22 cellular contexts compared by ENCODE assay signal in the genomic region with DNA sequence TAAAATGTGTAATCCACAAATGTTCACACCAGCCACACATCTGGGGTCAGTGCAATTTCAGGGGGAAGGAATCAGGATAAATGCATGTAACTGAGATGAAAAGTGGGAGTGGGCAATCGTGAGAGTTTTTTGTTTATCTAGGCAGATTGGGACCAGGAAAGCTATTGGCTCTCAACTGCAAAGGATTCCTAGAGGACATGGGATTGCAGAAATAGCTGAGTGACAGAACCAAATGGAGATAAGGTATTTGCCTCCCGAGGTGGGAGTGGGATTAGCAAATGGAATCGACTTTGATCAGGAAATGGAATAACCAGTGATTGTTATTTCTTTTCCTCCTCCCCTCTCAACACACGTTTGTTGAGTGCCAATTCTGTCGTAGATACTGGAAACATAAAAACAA. TPM values are rescaled to one million over a fixed set of nuclear protein-coding genes. Genes with fewer than 3 reads are reported as not detected.
"Had no signal": no experiment of that assay in that cellular context is flagged by ENCODE, and none has a peak within 500 bp of the region (broad histone marks: within the 10 kb centered on the region; RNA-seq: fewer than 3 reads in every experiment).

No MANE protein-coding gene starts in this region.

- H3K27ac Mint-ChIP-seq: activated naive CD8-positive, alpha-beta T cell treated with anti-CD3 and anti-CD28 coated beads for 36 hours; activated T-helper 17 cell treated with anti-CD3 and anti-CD28 coated beads, Interleukin-2, amount 50 U/mL, for 72 hours; effector memory CD8-positive, alpha-beta T cell; stimulated activated effector memory CD8-positive, alpha-beta T cell treated with anti-CD3 and anti-CD28 coated beads, Interleukin-12 subunit alpha, Interleukin-12 subunit beta, amount 100 ng/mL, for 72 hours had no signal

- H3K4me3 Mint-ChIP-seq: activated naive CD8-positive, alpha-beta T cell treated with anti-CD3 and anti-CD28 coated beads for 36 hours; activated T-helper 17 cell treated with anti-CD3 and anti-CD28 coated beads, Interleukin-2, amount 50 U/mL, for 72 hours; effector memory CD8-positive, alpha-beta T cell; stimulated activated effector memory CD8-positive, alpha-beta T cell treated with anti-CD3 and anti-CD28 coated beads, Interleukin-12 subunit alpha, Interleukin-12 subunit beta, amount 100 ng/mL, for 72 hours had no signal

- H3K9me3 Mint-ChIP-seq: activated naive CD8-positive, alpha-beta T cell treated with anti-CD3 and anti-CD28 coated beads for 36 hours; activated T-helper 17 cell treated with anti-CD3 and anti-CD28 coated beads, Interleukin-2, amount 50 U/mL, for 72 hours; effector memory CD8-positive, alpha-beta T cell; stimulated activated effector memory CD8-positive, alpha-beta T cell treated with anti-CD3 and anti-CD28 coated beads, Interleukin-12 subunit alpha, Interleukin-12 subunit beta, amount 100 ng/mL, for 72 hours had no signal

- H3K27me3 ChIP-seq: foreskin keratinocyte, neutrophil, pancreas, testis, upper lobe of right lung had no signal

- H3K4me1 ChIP-seq: pancreas had no signal

- H3K9me3 ChIP-seq: neutrophil, pancreas, SK-N-SH, testis, upper lobe of right lung had no signal

- H3K9ac ChIP-seq: SK-N-SH had no signal

- H3K27ac ChIP-seq: epithelial cell of prostate, foreskin keratinocyte, neutrophil, testis, upper lobe of right lung had no signal

- DNase-seq: activated CD4-positive, CD25-positive, alpha-beta regulatory T cell treated with anti-CD3 and anti-CD28 coated beads, Interleukin-2, amount 50 U/mL, for 72 hours; activated naive CD4-positive, alpha-beta T cell; activated naive CD8-positive, alpha-beta T cell treated with anti-CD3 and anti-CD28 coated beads for 36 hours; amniotic stem cell; dermis blood vessel endothelial cell; effector memory CD8-positive, alpha-beta T cell; foreskin keratinocyte; hippocampal formation; SK-N-SH; stimulated activated CD4-positive, alpha-beta T cell treated with anti-CD3 and anti-CD28 coated beads, Interleukin-4, amount 100 ng/mL, for 24 hours; testis; upper lobe of right lung had no signal

- H3K36me3 ChIP-seq: neutrophil, pancreas, upper lobe of right lung had no signal

- ATAC-seq: activated T-helper 17 cell treated with anti-CD3 and anti-CD28 coated beads, Interleukin-2, amount 50 U/mL, for 72 hours; effector memory CD8-positive, alpha-beta T cell; foreskin keratinocyte; sciatic nerve; stimulated activated effector memory CD8-positive, alpha-beta T cell treated with anti-CD3 and anti-CD28 coated beads, Interleukin-12 subunit alpha, Interleukin-12 subunit beta, amount 100 ng/mL, for 72 hours; upper lobe of right lung had no signal

- H3K4me3 ChIP-seq: lung, pancreas, testis, upper lobe of right lung had no signal

- H3K4me1 Mint-ChIP-seq: activated T-helper 17 cell treated with anti-CD3 and anti-CD28 coated beads, Interleukin-2, amount 50 U/mL, for 72 hours; stimulated activated effector memory CD8-positive, alpha-beta T cell treated with anti-CD3 and anti-CD28 coated beads, Interleukin-12 subunit alpha, Interleukin-12 subunit beta, amount 100 ng/mL, for 72 hours had no signal

- H3K27me3 Mint-ChIP-seq: activated naive CD8-positive, alpha-beta T cell treated with anti-CD3 and anti-CD28 coated beads for 36 hours; activated T-helper 17 cell treated with anti-CD3 and anti-CD28 coated beads, Interleukin-2, amount 50 U/mL, for 72 hours; effector memory CD8-positive, alpha-beta T cell had no signal

- H3K4me2 ChIP-seq: SK-N-SH had no signal

RNA-seq across cellular contexts. Expression of gene GJB1, which starts 38.9 kb away (rescaled TPM):
- total RNA-seq: activated naive CD8-positive, alpha-beta T cell treated with anti-CD3 and anti-CD28 coated beads for 36 hours; chondrocyte; dermis blood vessel endothelial cell; fibroblast of lung; foreskin keratinocyte; mononuclear cell had no signal
- polyA plus RNA-seq: fibroblast of lung, foreskin keratinocyte, SK-N-SH had no signal

RNA-seq across cellular contexts. Expression of gene NLGN3, which starts 39.5 kb away (rescaled TPM):
- total RNA-seq: foreskin keratinocyte had no signal
